In the genomic region with DNA sequence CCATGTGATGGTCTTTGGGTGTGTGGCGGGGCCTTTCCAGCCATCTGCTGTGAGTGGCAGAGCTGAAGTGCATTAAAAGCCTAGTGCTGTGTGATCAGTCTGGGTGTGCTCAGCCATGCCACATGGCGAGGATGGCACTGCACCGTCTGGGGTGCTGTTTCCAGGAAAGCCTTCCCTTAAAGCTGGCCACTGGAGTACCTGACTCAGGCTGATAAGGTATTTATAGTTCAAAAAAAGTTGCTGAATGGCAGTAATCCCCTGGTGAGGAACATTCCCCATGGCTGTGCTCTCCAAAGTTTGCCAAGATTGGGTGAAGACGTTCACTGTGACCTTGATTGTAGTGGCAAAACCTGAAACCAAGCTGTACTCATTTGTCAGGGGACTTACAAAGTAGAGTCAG, we compare ENCODE assay signal across 1 cellular context.
TF ChIP-seq lines count a peak whose summit lies in the region.

No MANE protein-coding gene starts in this region.

TF ChIP-seq in A549, 52 proteins besides CTCF, POLR2A, EP300 and RAD21:
- TF ChIP-seq HEYL (CRISPR knock-in tag; IDR thresholded peaks at IDR 0.05): no peak
- TF ChIP-seq FOXS1 (CRISPR knock-in tag; IDR thresholded peaks at IDR 0.05): no peak
- no peak for TF ChIP-seq CEBPB (IDR thresholded peaks at IDR 0.05)
- TF ChIP-seq RNF2 (IDR thresholded peaks at IDR 0.05; ENCODE audit: borderline replicate concordance, low read depth): no peak
- no peak for TF ChIP-seq HOXB13 (CRISPR knock-in tag; IDR thresholded peaks at IDR 0.05; ENCODE audit: low read depth)
- no peak for TF ChIP-seq CHD4 (IDR thresholded peaks at IDR 0.05; ENCODE audit: borderline replicate concordance)
- no peak for TF ChIP-seq RFX5 (IDR thresholded peaks at IDR 0.05)
- TF ChIP-seq, protein P1, sequence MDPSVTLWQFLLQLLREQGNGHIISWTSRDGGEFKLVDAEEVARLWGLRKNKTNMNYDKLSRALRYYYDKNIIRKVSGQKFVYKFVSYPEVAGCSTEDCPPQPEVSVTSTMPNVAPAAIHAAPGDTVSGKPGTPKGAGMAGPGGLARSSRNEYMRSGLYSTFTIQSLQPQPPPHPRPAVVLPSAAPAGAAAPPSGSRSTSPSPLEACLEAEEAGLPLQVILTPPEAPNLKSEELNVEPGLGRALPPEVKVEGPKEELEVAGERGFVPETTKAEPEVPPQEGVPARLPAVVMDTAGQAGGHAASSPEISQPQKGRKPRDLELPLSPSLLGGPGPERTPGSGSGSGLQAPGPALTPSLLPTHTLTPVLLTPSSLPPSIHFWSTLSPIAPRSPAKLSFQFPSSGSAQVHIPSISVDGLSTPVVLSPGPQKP (IDR thresholded peaks at IDR 0.05; ENCODE audit: low read depth, low read length): no peak
- no peak for TF ChIP-seq JUNB (IDR thresholded peaks at IDR 0.05)
- no peak for TF ChIP-seq POLR2AphosphoS2 (conservative IDR thresholded peaks at IDR 0.05; ENCODE audit: low read length)
- TF ChIP-seq MAFK (IDR thresholded peaks at IDR 0.05; ENCODE audit: partially characterized antibody): no peak
- TF ChIP-seq ZFP36 (IDR thresholded peaks at IDR 0.05; ENCODE audit: borderline replicate concordance, partially characterized antibody): no peak
- no peak for TF ChIP-seq SMC3 (IDR thresholded peaks at IDR 0.05)
- TF ChIP-seq RARB (CRISPR knock-in tag; IDR thresholded peaks at IDR 0.05): no peak
- TF ChIP-seq JUN (IDR thresholded peaks at IDR 0.05): no peak
- TF ChIP-seq CHD2 (IDR thresholded peaks at IDR 0.05; ENCODE audit: low read length, partially characterized antibody): no peak
